20 cellular contexts compared by ENCODE assay signal in the genomic region with DNA sequence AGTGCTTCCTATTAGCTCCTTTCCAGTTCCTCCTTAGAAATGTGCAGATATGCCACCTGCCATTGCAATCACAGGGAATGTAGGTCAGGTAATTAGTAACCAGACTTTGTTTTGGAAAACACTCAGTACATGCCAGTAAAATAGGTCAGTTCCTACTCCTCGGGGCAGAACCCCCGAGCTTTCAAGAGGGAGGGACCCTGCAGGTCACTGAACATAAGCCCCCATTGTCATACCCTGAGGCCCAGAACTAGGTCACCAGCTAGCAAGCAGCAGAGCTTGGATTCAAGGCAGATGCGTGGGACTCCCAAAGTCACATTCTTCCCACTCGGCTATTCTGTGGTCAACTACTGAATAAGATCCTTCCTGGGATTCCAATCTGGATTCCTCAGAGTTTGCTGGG.
A peak's percentile ranks its signal among the peaks of the same experiment; 100 is the strongest.
DNase-seq lines count a peak whose midpoint lies in the region; ATAC-seq and TF ChIP-seq lines count a peak whose summit lies in the region.
"Had no signal": no experiment of that assay in that cellular context is flagged by ENCODE, and none has a peak within 500 bp of the region (broad histone marks: within the 10 kb centered on the region; RNA-seq: fewer than 3 reads in every experiment).

No MANE protein-coding gene starts in this region.

- no peaks in the 10 kb centered on the region for H3K36me3 ChIP-seq in tibial artery
- H3K36me3 ChIP-seq: HAP-1 had no signal

- peak; percentile 79 for DNase-seq in G401 (ENCODE audit: low spot score)
- peak; percentile 33 for DNase-seq in epithelial cell of proximal tubule (ENCODE audit: low read depth)
- DNase-seq in left kidney (ENCODE audit: low read depth, low spot score) = peak; percentile 18
- peak; percentile 79 for DNase-seq in renal cortical epithelial cell (ENCODE audit: low read depth)
- no peak for DNase-seq in cardiac septum (ENCODE audit: low spot score)
- DNase-seq in tibial artery = no peak
- DNase-seq in activated naive CD8-positive, alpha-beta T cell treated with anti-CD3 and anti-CD28 coated beads, Interleukin-2, amount 50 U/mL, for 24 hours = no peak
- DNase-seq in activated CD4-positive, alpha-beta T cell treated with anti-CD3 and anti-CD28 coated beads for 4 hours = no peak
- DNase-seq: KG1, NCI-H1092, NCI-H1436 treated with DMSO at 0.1 percent for 48 hours, NCI-H1930, NCI-H510A treated with DMSO at 0.1 percent for 48 hours, NCI-H748 treated with DMSO at 0.1 percent for 48 hours, SIG-M5 had no signal

- no peak overlapping the region for H3K27ac Mint-ChIP-seq in activated naive CD8-positive, alpha-beta T cell treated with anti-CD3 and anti-CD28 coated beads, Interleukin-2, amount 50 U/mL, for 24 hours

- H3K27me3 Mint-ChIP-seq in activated naive CD8-positive, alpha-beta T cell treated with anti-CD3 and anti-CD28 coated beads, Interleukin-2, amount 50 U/mL, for 24 hours = peaks cover 13% of the 10 kb centered on the region

- H3K27ac ChIP-seq in tibial artery = no peak overlapping the region
- H3K27ac ChIP-seq: C4-2B, HL-60 had no signal

- H3K4me1 Mint-ChIP-seq in activated naive CD8-positive, alpha-beta T cell treated with anti-CD3 and anti-CD28 coated beads, Interleukin-2, amount 50 U/mL, for 24 hours = no peaks in the 10 kb centered on the region

- no peak overlapping the region for H3K4me3 ChIP-seq in epithelial cell of proximal tubule (ENCODE audit: low read depth, low read length)
- no peak overlapping the region for H3K4me3 ChIP-seq in tibial artery
- H3K4me3 ChIP-seq: GM12878, HAP-1 had no signal

- H3K27me3 ChIP-seq in tibial artery = no peaks in the 10 kb centered on the region

- H3K4me3 Mint-ChIP-seq in activated naive CD8-positive, alpha-beta T cell treated with anti-CD3 and anti-CD28 coated beads, Interleukin-2, amount 50 U/mL, for 24 hours = no peak overlapping the region

- no peaks in the 10 kb centered on the region for H3K9me3 Mint-ChIP-seq in activated naive CD8-positive, alpha-beta T cell treated with anti-CD3 and anti-CD28 coated beads, Interleukin-2, amount 50 U/mL, for 24 hours

- no peak for ATAC-seq in activated naive CD8-positive, alpha-beta T cell treated with anti-CD3 and anti-CD28 coated beads, Interleukin-2, amount 50 U/mL, for 24 hours
- ATAC-seq: GM12878, Panc1 had no signal

- no peaks in the 10 kb centered on the region for H3K9me3 ChIP-seq in tibial artery
- H3K9me3 ChIP-seq: HAP-1 had no signal

- in situ Hi-C loops in G401 (cut with HindIII; ENCODE audit: low sequenced_read_pairs) = no loop called here

- TF ChIP-seq CTCF in epithelial cell of proximal tubule (conservative IDR thresholded peaks at IDR 0.05; ENCODE audit: low read depth, low read length) (no peak), tibial artery (IDR thresholded peaks at IDR 0.05) (no peak)

- no peaks in the 10 kb centered on the region for H3K4me1 ChIP-seq in tibial artery
- H3K4me1 ChIP-seq: HAP-1 had no signal

- intact Hi-C loops in cardiac septum (cut with DNase I) (no loop called here), tibial artery (cut with DNase I; ENCODE audit: low total_unique reads) (no loop called here)

- no peaks in the 10 kb centered on the region for H3K36me3 Mint-ChIP-seq in activated naive CD8-positive, alpha-beta T cell treated with anti-CD3 and anti-CD28 coated beads, Interleukin-2, amount 50 U/mL, for 24 hours (ENCODE audit: low read depth)

Comparison
In these comparisons a context has a peak if more than half of its experiments do, and no peak if none do; other contexts are left out.
1. DNase-seq: peak in G401 (single experiment), epithelial cell of proximal tubule (single experiment), left kidney (single experiment) and renal cortical epithelial cell (single experiment); none in cardiac septum (single experiment), tibial artery (0 of 2), activated naive CD8-positive, alpha-beta T cell treated with anti-CD3 and anti-CD28 coated beads, Interleukin-2, amount 50 U/mL, for 24 hours (single experiment) and activated CD4-positive, alpha-beta T cell treated with anti-CD3 and anti-CD28 coated beads for 4 hours (0 of 2).